ENCODE assay signal across 8 cellular contexts in the genomic region with DNA sequence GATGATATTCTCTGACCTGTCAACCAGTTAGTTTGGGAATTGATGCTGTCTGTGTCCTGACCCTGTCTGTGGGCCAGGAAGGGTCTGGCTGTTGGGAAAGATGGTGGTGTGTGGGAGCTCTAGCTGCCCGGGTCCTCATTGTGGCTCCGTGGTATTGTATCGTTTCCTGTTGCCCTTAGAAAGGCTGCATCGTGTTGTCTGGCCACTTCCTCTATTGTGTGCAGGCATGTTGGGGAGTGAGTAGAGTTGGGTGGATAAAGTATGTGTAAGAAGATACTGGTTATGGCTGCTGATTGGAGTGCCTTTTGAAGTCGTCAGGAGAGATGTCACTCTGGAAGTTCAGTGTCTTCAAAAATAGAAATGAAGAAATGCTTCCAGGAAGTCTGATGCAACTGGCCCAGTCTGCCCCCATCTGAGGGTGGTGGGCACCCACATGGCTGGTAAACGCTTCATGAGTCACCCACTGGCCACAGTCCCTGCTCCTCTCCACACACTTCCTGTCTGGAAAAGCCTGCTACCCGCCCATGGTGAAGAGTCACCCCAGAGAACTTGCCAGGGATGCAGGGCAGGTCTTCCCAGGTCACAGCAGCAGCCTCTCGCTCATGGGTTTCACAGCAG. TPM values are rescaled to one million over a fixed set of nuclear protein-coding genes. Genes with fewer than 3 reads are reported as not detected.
DNase-seq lines count a peak whose midpoint lies in the region; ATAC-seq and TF ChIP-seq lines count a peak whose summit lies in the region.

No MANE protein-coding gene starts in this region.

- peak; percentile 17 for DNase-seq in activated gamma-delta T cell treated with Interleukin-2 at 50 U/mL for 16 hours
- DNase-seq in activated gamma-delta T cell (lab: John Stamatoyannopoulos, UW) = no peak
- DNase-seq in LoVo (ENCODE audit: low spot score) = peak; percentile 63
- DNase-seq in activated CD8-positive, alpha-beta T cell treated with anti-CD3 and anti-CD28 coated beads, Interleukin-2, amount 10 ng/mL, durations not matched to agents 7 days and 5 days = peak; percentile 62
- DNase-seq in esophagus squamous epithelium (lab: John Stamatoyannopoulos, UW) = no peak
- DNase-seq in neural progenitor cell (ENCODE audit: low spot score) = no peak
- peak; percentile 67 for DNase-seq in ureter (ENCODE audit: low spot score)

- peak; percentile 79 for ATAC-seq in activated CD8-positive, alpha-beta T cell treated with anti-CD3 and anti-CD28 coated beads, Interleukin-2, amount 10 ng/mL, durations not matched to agents 7 days and 5 days
- no peak for ATAC-seq in GM21367 (IDR thresholded peaks at IDR 0.05; ENCODE audit: unreplicated experiment)

- H3K27me3 ChIP-seq in esophagus squamous epithelium = no peaks in the 10 kb centered on the region
- H3K27me3 ChIP-seq in neural progenitor cell = no peaks in the 10 kb centered on the region

- no peaks in the 10 kb centered on the region for H3K36me3 ChIP-seq in esophagus squamous epithelium
- H3K36me3 ChIP-seq in neural progenitor cell = no peaks in the 10 kb centered on the region

- peak overlapping the region; percentile 5 to 65 (median 28) for H3K27ac ChIP-seq in esophagus squamous epithelium
- H3K27ac ChIP-seq in neural progenitor cell = no peak overlapping the region

- no peaks in the 10 kb centered on the region for H3K79me2 ChIP-seq in neural progenitor cell (ENCODE audit: low read depth)

- no peaks in the 10 kb centered on the region for H4K20me1 ChIP-seq in neural progenitor cell (ENCODE audit: low read depth)

- H3K4me1 ChIP-seq in esophagus squamous epithelium = peaks cover 12 to 48% (median 19%) of the 10 kb centered on the region in 3 donors
- H3K4me1 ChIP-seq in neural progenitor cell = no peaks in the 10 kb centered on the region

- no peak overlapping the region for H3K4me3 ChIP-seq in esophagus squamous epithelium
- H3K4me3 ChIP-seq in neural progenitor cell = no peak overlapping the region

- H3K9me3 ChIP-seq in esophagus squamous epithelium = no peaks in the 10 kb centered on the region
- no peaks in the 10 kb centered on the region for H3K9me3 ChIP-seq in neural progenitor cell (ENCODE audit: low read depth)

- POLR2A ChIA-PET in activated CD8-positive, alpha-beta T cell treated with anti-CD3 and anti-CD28 coated beads, Interleukin-2, amount 10 ng/mL, durations not matched to agents 7 days and 5 days (lab: Charles Lee) = interaction anchor here (0.6 to 1.0 kb wide), 2 partner anchors 22 to 39 kb away, joined by 4 to 7 read pairs; no protein-coding TSS in a partner anchor

- peaks cover 48% of the 10 kb centered on the region for H3K36me3 Mint-ChIP-seq in activated CD8-positive, alpha-beta T cell treated with anti-CD3 and anti-CD28 coated beads, Interleukin-2, amount 10 ng/mL, durations not matched to agents 7 days and 5 days (ENCODE audit: low read depth)
- peaks cover 8% of the 10 kb centered on the region for H3K36me3 Mint-ChIP-seq in neural progenitor cell

- 7 to 17% methylated on average over 4 to 7 of the region's 8 CpGs for WGBS in esophagus squamous epithelium, 2 donors

- peak overlapping the region; percentile 87 for H3K27ac Mint-ChIP-seq in activated CD8-positive, alpha-beta T cell treated with anti-CD3 and anti-CD28 coated beads, Interleukin-2, amount 10 ng/mL, durations not matched to agents 7 days and 5 days
- peak overlapping the region; percentile 4 for H3K27ac Mint-ChIP-seq in neural progenitor cell

- H3K4me2 ChIP-seq in neural progenitor cell = no peak overlapping the region

- no peak for TF ChIP-seq POLR2A in esophagus squamous epithelium (IDR thresholded peaks at IDR 0.05)

- intact Hi-C loops in esophagus squamous epithelium (cut with DNase I) = no loop called here

- H3K4me3 Mint-ChIP-seq in activated CD8-positive, alpha-beta T cell treated with anti-CD3 and anti-CD28 coated beads, Interleukin-2, amount 10 ng/mL, durations not matched to agents 7 days and 5 days = peak overlapping the region; percentile 51
- H3K4me3 Mint-ChIP-seq in neural progenitor cell = no peak overlapping the region

- no peak overlapping the region for H2AFZ ChIP-seq in neural progenitor cell (replicated peaks)

- H3K27me3 Mint-ChIP-seq in activated CD8-positive, alpha-beta T cell treated with anti-CD3 and anti-CD28 coated beads, Interleukin-2, amount 10 ng/mL, durations not matched to agents 7 days and 5 days (ENCODE audit: low read depth) = no peaks in the 10 kb centered on the region
- H3K27me3 Mint-ChIP-seq in neural progenitor cell (ENCODE audit: insufficient read depth, low read depth) = peaks cover 9% of the 10 kb centered on the region

- H3F3A ChIP-seq in neural progenitor cell (ENCODE audit: low read depth) = no peaks in the 10 kb centered on the region

- TF ChIP-seq CTCF in esophagus squamous epithelium (IDR thresholded peaks at IDR 0.05) (no peak), neural progenitor cell (IDR thresholded peaks at IDR 0.05) (no peak)

- H3K4me1 Mint-ChIP-seq in activated CD8-positive, alpha-beta T cell treated with anti-CD3 and anti-CD28 coated beads, Interleukin-2, amount 10 ng/mL, durations not matched to agents 7 days and 5 days (ENCODE audit: low read depth) = peaks cover 61% of the 10 kb centered on the region
- H3K4me1 Mint-ChIP-seq in neural progenitor cell = peaks cover 6% of the 10 kb centered on the region

- CTCF ChIA-PET in activated CD8-positive, alpha-beta T cell treated with anti-CD3 and anti-CD28 coated beads, Interleukin-2, amount 10 ng/mL, durations not matched to agents 7 days and 5 days (lab: Charles Lee) = interaction anchor here (1.4 to 1.8 kb wide), 2 partner anchors 28 to 49 kb away, joined by 3 to 5 read pairs; a partner anchor contains a TSS

- H3K9me3 Mint-ChIP-seq in activated CD8-positive, alpha-beta T cell treated with anti-CD3 and anti-CD28 coated beads, Interleukin-2, amount 10 ng/mL, durations not matched to agents 7 days and 5 days (ENCODE audit: insufficient read depth) = no peaks in the 10 kb centered on the region
- no peaks in the 10 kb centered on the region for H3K9me3 Mint-ChIP-seq in neural progenitor cell

- H3K9ac ChIP-seq in neural progenitor cell = no peak overlapping the region

RNA-seq across cellular contexts. Expression of a gene that starts 27.9 kb away (rescaled TPM):
- 10 to 100 TPM; 36.3 to 36.7 TPM for total RNA-seq in activated CD8-positive, alpha-beta T cell treated with anti-CD3 and anti-CD28 coated beads, Interleukin-2, amount 10 ng/mL, durations not matched to agents 7 days and 5 days
- total RNA-seq in esophagus squamous epithelium (10 to 100 TPM; 17.0 to 42.8 (median 28.2) TPM), neural progenitor cell (ENCODE audit: low replicate concordance) (4.9 and 8.2 TPM in 2 replicates), ureter (31.2 TPM)

Comparison
In these comparisons a context has a peak if more than half of its experiments do, and no peak if none do; other contexts are left out.
1. DNase-seq: peak in activated gamma-delta T cell treated with Interleukin-2 at 50 U/mL for 16 hours (single experiment), LoVo (single experiment), activated CD8-positive, alpha-beta T cell treated with anti-CD3 and anti-CD28 coated beads, Interleukin-2, amount 10 ng/mL, durations not matched to agents 7 days and 5 days (single experiment) and ureter (single experiment); none in activated gamma-delta T cell (single experiment), esophagus squamous epithelium (single experiment) and neural progenitor cell (single experiment).